7 cellular contexts compared by ENCODE assay signal in the genomic region with DNA sequence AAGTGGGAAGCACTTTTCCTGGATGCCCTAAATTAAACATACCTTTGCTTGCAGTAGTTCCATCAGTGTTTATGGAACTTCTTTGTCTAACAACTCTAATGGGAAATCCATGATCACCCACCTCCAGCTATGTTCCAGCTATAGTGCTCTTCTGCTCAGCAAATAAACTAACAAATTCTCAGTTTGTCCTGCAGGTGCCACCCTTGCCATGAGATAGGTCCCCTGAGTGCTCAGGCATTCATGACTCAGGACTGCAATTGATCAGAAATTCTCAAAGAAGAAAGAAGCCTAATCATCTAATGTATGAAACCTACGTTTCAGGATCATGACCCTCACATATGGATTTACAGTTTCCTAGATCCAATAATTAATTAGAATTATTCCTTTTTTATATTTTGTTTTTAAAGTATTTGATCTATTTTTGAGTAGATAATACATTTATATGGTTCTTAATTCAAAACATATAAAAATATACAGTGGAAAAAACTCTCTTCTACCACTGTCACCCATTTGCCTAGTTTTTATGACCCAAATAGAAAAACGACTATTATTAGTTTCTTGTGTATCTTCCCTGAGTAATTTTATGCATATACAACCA. TPM values are rescaled to one million over a fixed set of nuclear protein-coding genes. Genes with fewer than 3 reads are reported as not detected.
DNase-seq lines count a peak whose midpoint lies in the region; TF ChIP-seq lines count a peak whose summit lies in the region.

No MANE protein-coding gene starts in this region.

- no peaks in the 10 kb centered on the region for H3K27me3 Mint-ChIP-seq in activated naive CD4-positive, alpha-beta T cell treated with anti-CD3 and anti-CD28 coated beads, Interleukin-2, amount 10 ng/mL, durations not matched to agents 7 days and 5 days

- TF ChIP-seq CTCF in GM06990 (IDR thresholded peaks at IDR 0.05; ENCODE audit: insufficient read depth, low read length, poor library complexity, severe bottlenecking) (peak; percentile 43), testis (IDR thresholded peaks at IDR 0.05) (peak; percentile 47 to 54 (median 47))

- CTCF ChIA-PET in HEK293T (lab: Yijun Ruan, JAX), result interaction anchor here (0.6 to 4.1 kb wide), 10 partner anchors 18 to 212 kb away, joined by 3 to 81 read pairs (median 4); no protein-coding TSS in a partner anchor
- CTCF ChIA-PET in activated naive CD4-positive, alpha-beta T cell treated with anti-CD3 and anti-CD28 coated beads, Interleukin-2, amount 10 ng/mL, durations not matched to agents 7 days and 5 days (lab: Charles Lee), result no interaction called here

- no peaks in the 10 kb centered on the region for H3K27me3 ChIP-seq in GM06990 (replicated peaks; ENCODE audit: control insufficient read depth, insufficient read depth, low read length)
- H3K27me3 ChIP-seq in testis, result no peaks in the 10 kb centered on the region

- H3K36me3 Mint-ChIP-seq in activated naive CD4-positive, alpha-beta T cell treated with anti-CD3 and anti-CD28 coated beads, Interleukin-2, amount 10 ng/mL, durations not matched to agents 7 days and 5 days, result no peaks in the 10 kb centered on the region

- whole genome bisulfite sequencing in testis, 2 donors, result 32 to 48% methylated on average over 2 of the region's 2 CpGs

- H3K27ac Mint-ChIP-seq in activated naive CD4-positive, alpha-beta T cell treated with anti-CD3 and anti-CD28 coated beads, Interleukin-2, amount 10 ng/mL, durations not matched to agents 7 days and 5 days, result no peak overlapping the region

- POLR2A ChIA-PET in HEK293T (lab: Yijun Ruan, JAX), result no interaction called here

- H3K9me3 ChIP-seq in testis, result no peaks in the 10 kb centered on the region

- intact Hi-C loops in testis (cut with DNase I; ENCODE audit: low total_unique reads), result no loop called here

- no peaks in the 10 kb centered on the region for H3K9me3 Mint-ChIP-seq in activated naive CD4-positive, alpha-beta T cell treated with anti-CD3 and anti-CD28 coated beads, Interleukin-2, amount 10 ng/mL, durations not matched to agents 7 days and 5 days

- H3K4me1 Mint-ChIP-seq in activated naive CD4-positive, alpha-beta T cell treated with anti-CD3 and anti-CD28 coated beads, Interleukin-2, amount 10 ng/mL, durations not matched to agents 7 days and 5 days, result no peaks in the 10 kb centered on the region

- TF ChIP-seq POLR2A in testis (IDR thresholded peaks at IDR 0.05), result no peak

- no peak overlapping the region for H3K27ac ChIP-seq in testis

- H3K36me3 ChIP-seq in GM06990 (ENCODE audit: control insufficient read depth, insufficient read depth, low read length) (no peaks in the 10 kb centered on the region), testis (ENCODE audit: low read depth, missing control alignments) (no peaks in the 10 kb centered on the region)

- DNase-seq in GM06990 (ENCODE audit: extremely low read depth, insufficient read length) (no peak), HEK293T (ENCODE audit: extremely low spot score) (peak; percentile 67), NCI-H1930 (lab: John Stamatoyannopoulos, UW) (peak; percentile 58 to 77), amniotic epithelial cell (ENCODE audit: low read depth) (peak; percentile 38), iPS DF 19.7 (ENCODE audit: low read depth, low spot score) (peak; percentile 7), testis (peak; percentile 63)
- DNase-seq in activated naive CD4-positive, alpha-beta T cell treated with anti-CD3 and anti-CD28 coated beads, Interleukin-2, amount 10 ng/mL, durations not matched to agents 7 days and 5 days, result no peak

- H3K4me3 ChIP-seq in GM06990 (replicated peaks; ENCODE audit: low read depth, low read length) (no peak overlapping the region), testis (no peak overlapping the region)

- H3K4me3 Mint-ChIP-seq in activated naive CD4-positive, alpha-beta T cell treated with anti-CD3 and anti-CD28 coated beads, Interleukin-2, amount 10 ng/mL, durations not matched to agents 7 days and 5 days, result no peak overlapping the region

- no peaks in the 10 kb centered on the region for H3K4me1 ChIP-seq in testis

TF ChIP-seq in HEK293T, 16 proteins besides CTCF, POLR2A, EP300 and RAD21:
- TF ChIP-seq FOXA1 (IDR thresholded peaks at IDR 0.05) (no peak), BHLHE40 (IDR thresholded peaks at IDR 0.05; ENCODE audit: borderline replicate concordance) (no peak)

RNA-seq across cellular contexts. Expression of a gene that starts 48.7 kb away (rescaled TPM):
- 1 to 10 TPM; 5.0 to 7.1 TPM for total RNA-seq in testis
- 3.7 TPM for polyA plus RNA-seq in testis (ENCODE audit: insufficient read depth, low read depth, low replicate concordance)

Comparison
In these comparisons a context has a peak if more than half of its experiments do, and no peak if none do; other contexts are left out.
1. DNase-seq: peak in HEK293T (single experiment), NCI-H1930 (2 of 2), amniotic epithelial cell (single experiment), iPS DF 19.7 (single experiment) and testis (single experiment); none in GM06990 (single experiment) and activated naive CD4-positive, alpha-beta T cell treated with anti-CD3 and anti-CD28 coated beads, Interleukin-2, amount 10 ng/mL, durations not matched to agents 7 days and 5 days (single experiment).